In genomic region chr18:71239111-71239624, GRCh38 we compare ENCODE assay signal across 18 cellular contexts.
"Had no signal": no experiment of that assay in that cellular context is flagged by ENCODE, and none has a peak within 500 bp of the region (broad histone marks: within the 10 kb centered on the region; RNA-seq: fewer than 3 reads in every experiment).

No MANE protein-coding gene starts in this region.

- H3K4me3 Mint-ChIP-seq: activated naive CD4-positive, alpha-beta T cell treated with anti-CD3 and anti-CD28 coated beads for 36 hours; activated T-cell treated with anti-CD3 and anti-CD28 coated beads, Interleukin-2, amount 50 U/mL, for 4 hours; effector memory CD8-positive, alpha-beta T cell; nephron progenitor cell had no signal

- ATAC-seq: activated T-cell treated with anti-CD3 and anti-CD28 coated beads, Interleukin-2, amount 50 U/mL, for 4 hours; body of pancreas; effector memory CD8-positive, alpha-beta T cell had no signal

- H3K27me3 Mint-ChIP-seq: effector memory CD8-positive, alpha-beta T cell had no signal

- H3K27ac Mint-ChIP-seq: activated naive CD4-positive, alpha-beta T cell treated with anti-CD3 and anti-CD28 coated beads for 36 hours; effector memory CD8-positive, alpha-beta T cell; nephron progenitor cell had no signal

- DNase-seq: activated CD4-positive, alpha-beta T cell treated with anti-CD3 and anti-CD28 coated beads for 48 hours; activated CD4-positive, CD25-positive, alpha-beta regulatory T cell; activated CD8-positive, alpha-beta memory T cell treated with anti-CD3 and anti-CD28 coated beads, Interleukin-2, amount 50 U/mL, for 4 hours; activated naive CD4-positive, alpha-beta T cell treated with anti-CD3 and anti-CD28 coated beads for 36 hours; activated T-cell treated with anti-CD3 and anti-CD28 coated beads, Interleukin-2, amount 50 U/mL, for 4 hours; body of pancreas; dermis blood vessel endothelial cell; effector memory CD8-positive, alpha-beta T cell; foreskin fibroblast; glutamatergic neuron; hippocampal formation; left ventricle myocardium inferior; mammary epithelial cell; nephron progenitor cell; occipital lobe; posterior cingulate gyrus; stomach; T-helper 9 cell had no signal

- H3K9me3 Mint-ChIP-seq: activated naive CD4-positive, alpha-beta T cell treated with anti-CD3 and anti-CD28 coated beads for 36 hours; activated T-cell treated with anti-CD3 and anti-CD28 coated beads, Interleukin-2, amount 50 U/mL, for 4 hours; nephron progenitor cell had no signal
